Comparison of ENCODE assay signal across 1 cellular context in genomic region chr10:119199231-119199992, GRCh38.
TF ChIP-seq lines count a peak whose summit lies in the region.

No MANE protein-coding gene starts in this region.

TF ChIP-seq in endothelial cell of umbilical vein, 7 proteins besides CTCF, POLR2A, EP300 and RAD21 (continued from another document):
- no peak for TF ChIP-seq GATA2 (IDR thresholded peaks at IDR 0.05; ENCODE audit: insufficient read depth, insufficient read length, low read depth, low read length)
- TF ChIP-seq MYC (IDR thresholded peaks at IDR 0.05; ENCODE audit: low read depth, low read length), result no peak
